In the genomic region with DNA sequence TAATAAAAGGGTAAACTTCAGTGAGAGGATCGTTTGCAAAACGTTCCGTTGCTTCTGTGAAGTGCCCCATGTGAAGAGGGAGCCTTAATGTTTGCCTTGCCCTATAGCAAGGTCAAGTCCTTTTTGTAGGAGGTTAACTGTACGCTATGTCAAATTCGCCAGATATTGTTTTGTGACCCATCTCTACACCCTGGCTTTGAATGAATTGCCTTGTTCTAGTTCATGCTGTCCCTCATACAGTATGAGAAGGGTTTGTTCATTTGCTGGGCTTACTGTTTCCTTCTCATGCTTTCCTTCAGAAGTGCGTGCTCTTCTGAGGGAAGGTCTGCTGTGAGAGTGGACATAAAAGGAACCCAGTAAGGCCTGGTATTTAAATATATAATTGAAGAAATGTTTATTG, we compare ENCODE assay signal across 1 cellular context.
TF ChIP-seq lines count a peak whose summit lies in the region.

No MANE protein-coding gene starts in this region.

TF ChIP-seq in H1, 55 proteins besides CTCF, POLR2A, EP300 and RAD21 (continued from another document):
- no peak for TF ChIP-seq EZH2 (IDR thresholded peaks at IDR 0.05; ENCODE audit: low read depth, low read length, severe bottlenecking)
- no peak for TF ChIP-seq FOSL1 (IDR thresholded peaks at IDR 0.05; ENCODE audit: insufficient read depth, low read depth, low read length)
- no peak for TF ChIP-seq GABPA (IDR thresholded peaks at IDR 0.05; ENCODE audit: borderline replicate concordance, insufficient read depth, low read length)
- no peak for TF ChIP-seq RFX5 (IDR thresholded peaks at IDR 0.05; ENCODE audit: borderline replicate concordance, low read depth, low read length)
- TF ChIP-seq YY1 (IDR thresholded peaks at IDR 0.05; ENCODE audit: low read depth, low read length): no peak
- TF ChIP-seq, protein P1, sequence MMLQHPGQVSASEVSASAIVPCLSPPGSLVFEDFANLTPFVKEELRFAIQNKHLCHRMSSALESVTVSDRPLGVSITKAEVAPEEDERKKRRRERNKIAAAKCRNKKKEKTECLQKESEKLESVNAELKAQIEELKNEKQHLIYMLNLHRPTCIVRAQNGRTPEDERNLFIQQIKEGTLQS (IDR thresholded peaks at IDR 0.05; ENCODE audit: insufficient read depth, low read depth, low read length): no peak
- no peak for TF ChIP-seq POLR2AphosphoS5 (IDR thresholded peaks at IDR 0.05; ENCODE audit: low read depth, low read length)
- no peak for TF ChIP-seq GTF2F1 (IDR thresholded peaks at IDR 0.05; ENCODE audit: borderline replicate concordance, low read depth, low read length)
- TF ChIP-seq PHF8 (conservative IDR thresholded peaks at IDR 0.05; ENCODE audit: low read depth, low read length): no peak
- TF ChIP-seq SP2 (IDR thresholded peaks at IDR 0.05; ENCODE audit: low read length): no peak
- no peak for TF ChIP-seq CBX5 (IDR thresholded peaks at IDR 0.05; ENCODE audit: low read depth, low read length)
- no peak for TF ChIP-seq SAP30 (IDR thresholded peaks at IDR 0.05; ENCODE audit: insufficient read depth, insufficient replicate concordance, low read length)
- TF ChIP-seq CBX8 (IDR thresholded peaks at IDR 0.05; ENCODE audit: borderline replicate concordance, low read depth, low read length): no peak
